In genomic region chr4:67575232-67575888, GRCh38 we compare ENCODE assay signal across 8 cellular contexts. TPM values are rescaled to one million over a fixed set of nuclear protein-coding genes. Genes with fewer than 3 reads are reported as not detected.
DNase-seq lines count a peak whose midpoint lies in the region; ATAC-seq and TF ChIP-seq lines count a peak whose summit lies in the region.

No MANE protein-coding gene starts in this region.

- CTCF ChIA-PET in mammary epithelial cell (lab: Charles Lee; ENCODE audit: low non-redundant PET) = no interaction called here

- H3K27ac ChIP-seq in testis (no peak overlapping the region), mammary epithelial cell (ENCODE audit: insufficient read depth, low read depth, low read length) (no peak overlapping the region)

- H4K20me1 ChIP-seq in mammary epithelial cell (ENCODE audit: insufficient read depth, low read length) = no peaks in the 10 kb centered on the region

- H3K4me1 ChIP-seq in testis (no peaks in the 10 kb centered on the region), mammary epithelial cell (ENCODE audit: insufficient read depth, low read length) (no peaks in the 10 kb centered on the region)

- DNase-seq in AML-193 (lab: John Stamatoyannopoulos, UW) (peak; percentile 54 to 64), NCI-H510A (lab: John Stamatoyannopoulos, UW) (peak; percentile 75), erythroblast (lab: John Stamatoyannopoulos, UW) (peak; percentile 35 to 58), testis (no peak), HuH-7.5 (ENCODE audit: low spot score) (no peak), mammary epithelial cell (no peak)

- no peak overlapping the region for H3K9ac ChIP-seq in mammary epithelial cell (ENCODE audit: insufficient read depth, low read length)

- dilution Hi-C loops in mammary epithelial cell (cut with HindIII; ENCODE audit: low sequenced_read_pairs) = no loop called here

- H3K36me3 ChIP-seq in testis (ENCODE audit: low read depth, missing control alignments) (no peaks in the 10 kb centered on the region), mammary epithelial cell (ENCODE audit: insufficient read depth, low read length) (no peaks in the 10 kb centered on the region)

- no peak overlapping the region for H2AFZ ChIP-seq in mammary epithelial cell (ENCODE audit: low read depth, low read length)

- WGBS in testis, 2 donors = 27 to 29% methylated on average over 9 of the region's 9 CpGs
- WGBS in mammary epithelial cell (ENCODE audit: low coverage, missing lambda C conversion rate) = 97% methylated on average over 8 of the region's 9 CpGs

- in situ Hi-C loops in mammary epithelial cell (cut with MboI; ENCODE audit: low sequenced_read_pairs in 2 of 2) = no loop called here

- ATAC-seq in GM18909 (IDR thresholded peaks at IDR 0.05; ENCODE audit: poor library complexity, unreplicated experiment) = peak; percentile 96
- ATAC-seq in HG03045 (IDR thresholded peaks at IDR 0.05; ENCODE audit: unreplicated experiment) = peak; percentile 96

- H3K9me3 ChIP-seq in testis = no peaks in the 10 kb centered on the region
- no peaks in the 10 kb centered on the region for H3K9me3 ChIP-seq in mammary epithelial cell (replicated peaks; ENCODE audit: insufficient read depth, low read length)

- H3K79me2 ChIP-seq in mammary epithelial cell (ENCODE audit: insufficient read depth, low read length) = no peaks in the 10 kb centered on the region

- no TSS peak for BruUV-seq in mammary epithelial cell (replicated peaks; lab: Mats Ljungman, UMichigan)

- TF ChIP-seq CTCF in testis (IDR thresholded peaks at IDR 0.05) (no peak), mammary epithelial cell (conservative IDR thresholded peaks at IDR 0.05 in 1 of 2, IDR thresholded peaks at IDR 0.05 in 1 of 2; ENCODE audit: extremely low read depth in 1 of 2, insufficient read depth in 1 of 2, low read depth in 1 of 2, low read length in 2 of 2) (no peak)

- no peak overlapping the region for H3K4me2 ChIP-seq in mammary epithelial cell (ENCODE audit: insufficient read depth, low read depth, low read length)

- no peak overlapping the region for H3K4me3 ChIP-seq in testis
- H3K4me3 ChIP-seq in mammary epithelial cell (replicated peaks in 1 of 3; ENCODE audit: insufficient read depth in 1 of 3, low read depth in 2 of 3, low read length in 3 of 3) = no peak overlapping the region

- H3K27me3 ChIP-seq in testis (no peaks in the 10 kb centered on the region), mammary epithelial cell (ENCODE audit: insufficient read depth, low read length) (no peaks in the 10 kb centered on the region)

- peak; percentile 36 for TF ChIP-seq POLR2A in erythroblast (IDR thresholded peaks at IDR 0.05; ENCODE audit: low read length)
- TF ChIP-seq POLR2A in testis (IDR thresholded peaks at IDR 0.05) = no peak

- intact Hi-C loops in testis (cut with DNase I; ENCODE audit: low total_unique reads) = no loop called here
- intact Hi-C loops in mammary epithelial cell (cut with micrococcal nuclease) = no loop called here

RNA-seq across cellular contexts. Expression of gene STAP1, which starts 16.8 kb away (rescaled TPM):
- total RNA-seq in testis (1 to 10 TPM in 1 of 2 donors, under 1 TPM in 1; 0.93 to 2.7 TPM), mammary epithelial cell (not detected)
- polyA plus RNA-seq in testis (ENCODE audit: insufficient read depth, low read depth, low replicate concordance) (3.0 TPM), mammary epithelial cell (not detected)
- polyA minus RNA-seq in mammary epithelial cell = not detected

RNA-seq across cellular contexts. Expression of gene CENPC, which starts 30.1 kb away (rescaled TPM):
- total RNA-seq in testis (10 to 100 TPM; 40.8 to 53.4 TPM), mammary epithelial cell (10 to 100 TPM; 12.3 to 13.0 TPM)
- polyA plus RNA-seq in testis (ENCODE audit: insufficient read depth, low read depth, low replicate concordance) (8.5 TPM), mammary epithelial cell (3.0 TPM)
- 4.9 TPM for polyA minus RNA-seq in mammary epithelial cell

Comparison
In these comparisons a context has a peak if more than half of its experiments do, and no peak if none do; other contexts are left out.
1. DNase-seq: peak in AML-193 (2 of 2), NCI-H510A (single experiment) and erythroblast (2 of 2); none in testis (single experiment), HuH-7.5 (single experiment) and mammary epithelial cell (single experiment).